In genomic region chr12:120437735-120438494, GRCh38 we compare ENCODE assay signal across 8 cellular contexts. TPM values are rescaled to one million over a fixed set of nuclear protein-coding genes. Genes with fewer than 3 reads are reported as not detected.
DNase-seq lines count a peak whose midpoint lies in the region; FAIRE-seq and TF ChIP-seq lines count a peak whose summit lies in the region.

Gene COX6A1 (plus strand): TSS chr12:120438113. CDS start chr12:120438127, 14 bp downstream.

- H2BK15ac ChIP-seq in H9 (ENCODE audit: low read depth, low read length), result no peak within 1 kb of the TSS

- peak within 1 kb of the TSS; percentile 60 for H2AFZ ChIP-seq in H9 (ENCODE audit: low read length)
- peak within 1 kb of the TSS; percentile 99 for H2AFZ ChIP-seq in neural cell (ENCODE audit: low read depth, low read length)

- peak within 1 kb of the TSS; percentile 95 to 99 (median 97) for H3K27ac Mint-ChIP-seq in H9

- H3K4me1 Mint-ChIP-seq in H9, result peaks cover 11 to 14% of the 10 kb centered on the region in 2 experiments

- no peak within 1 kb of the TSS for H2BK5ac ChIP-seq in H9 (ENCODE audit: insufficient read length, low read length)

- H3T11ph ChIP-seq in H9 (ENCODE audit: low read length), result no peak within 1 kb of the TSS

- H4K20me1 ChIP-seq in H9 (ENCODE audit: control insufficient read depth, insufficient read depth, insufficient read length), result no peaks in the 10 kb centered on the region
- H4K20me1 ChIP-seq in neural cell (ENCODE audit: insufficient read depth), result no peaks in the 10 kb centered on the region

- peak within 1 kb of the TSS; percentile 94 to 99 for H3K4me3 Mint-ChIP-seq in H9

- H3K4ac ChIP-seq in H9 (ENCODE audit: low read depth, low read length), result no peak within 1 kb of the TSS

- H2BK120ac ChIP-seq in H9 (ENCODE audit: low read depth, low read length, poor library complexity, severe bottlenecking), result no peak within 1 kb of the TSS

- H3K79me2 ChIP-seq in H9 (ENCODE audit: insufficient read depth, low read length), result peaks cover 5% of the 10 kb centered on the region; the same call in 1 of the 2 replicates
- H3K79me2 ChIP-seq in neural cell (replicated peaks; ENCODE audit: insufficient read depth, low read length), result peaks cover 21% of the 10 kb centered on the region

- no peaks in the 10 kb centered on the region for H3K9me3 Mint-ChIP-seq in H9

- no peaks in the 10 kb centered on the region for H3K27me3 ChIP-seq in H9 (ENCODE audit: insufficient read depth, low read length)
- no peaks in the 10 kb centered on the region for H3K27me3 ChIP-seq in MG63
- no peaks in the 10 kb centered on the region for H3K27me3 ChIP-seq in neural cell (ENCODE audit: insufficient read depth, low read depth, low read length)
- peaks cover 0 to 8% (median 0%) of the 10 kb centered on the region in 3 donors for H3K27me3 ChIP-seq in stomach

- peak within 1 kb of the TSS; percentile 81 for H3K4me3 ChIP-seq in MG63
- H3K4me3 ChIP-seq in neural cell (ENCODE audit: low read length), result peak within 1 kb of the TSS; percentile 82
- peak within 1 kb of the TSS; percentile 72 to 98 (median 86) for H3K4me3 ChIP-seq in stomach

- H3F3A ChIP-seq in neural cell (ENCODE audit: insufficient read depth, low read length, poor library complexity, severe bottlenecking), result no peaks in the 10 kb centered on the region

- no peaks in the 10 kb centered on the region for H3K4me1 ChIP-seq in H9 (ENCODE audit: insufficient read depth, low read length)
- peaks cover 14 to 32% (median 22%) of the 10 kb centered on the region in 4 donors for H3K4me1 ChIP-seq in stomach

- H4K5ac ChIP-seq in H9 (ENCODE audit: insufficient read length, low read depth, low read length), result no peak within 1 kb of the TSS

- FAIRE-seq in G401.6 (lab: Jason Lieb, UNC), result peak; percentile 96

- no peaks in the 10 kb centered on the region for H3K23me2 ChIP-seq in H9 (ENCODE audit: insufficient read length, low read depth, low read length, poor library complexity, severe bottlenecking)

- no peak within 1 kb of the TSS for H3K18ac ChIP-seq in H9 (ENCODE audit: insufficient read length, low read depth, low read length)

- H3K9me2 ChIP-seq in neural cell (ENCODE audit: insufficient read depth, low read length), result no peaks in the 10 kb centered on the region

- H3K79me1 ChIP-seq in H9 (ENCODE audit: insufficient read depth, low read depth, low read length, poor library complexity, severe bottlenecking), result peaks cover 3% of the 10 kb centered on the region

- no CpG with 5 or more reads among the region's 59 CpGs for WGBS in H9 (ENCODE audit: extremely low coverage, insufficient read length, low lambda C conversion rate)
- WGBS in stomach, 5 donors, result 0 to 1% (median 1%) methylated on average over 42 to 59 of the region's 59 CpGs

- TF ChIP-seq CTCF in H9 (conservative IDR thresholded peaks at IDR 0.05) (no peak), neural cell (IDR thresholded peaks at IDR 0.05; ENCODE audit: poor library complexity, severe bottlenecking) (peak; percentile 91), stomach (IDR thresholded peaks at IDR 0.05) (peak in 1 of 7 experiments; percentile 41)

- H4K91ac ChIP-seq in H9 (ENCODE audit: insufficient read length, low read depth, low read length), result no peak within 1 kb of the TSS

- TF ChIP-seq EP300 in neural cell (conservative IDR thresholded peaks at IDR 0.05; ENCODE audit: poor library complexity, severe bottlenecking), result no peak
- no peak for TF ChIP-seq EP300 in stomach (IDR thresholded peaks at IDR 0.05)

- peak; percentile 100 for DNase-seq in H9
- peak; percentile 97 for DNase-seq in MG63
- peak; percentile 100 for DNase-seq in SHP77 treated with DMSO at 0.1 percent for 48 hours (lab: John Stamatoyannopoulos, UW)
- DNase-seq in activated effector memory CD4-positive, alpha-beta T cell treated with anti-CD3 and anti-CD28 coated beads, Interleukin-2, amount 50 U/mL, for 16 hours, result peak; percentile 99
- DNase-seq in fibroblast of the conjunctiva (ENCODE audit: low read depth), result peak; percentile 94
- peak; percentile 97 for DNase-seq in stomach

- intact Hi-C loops in stomach (cut with DNase I; ENCODE audit: low total_unique reads), result no loop called here

- H3K4me2 ChIP-seq in H9 (ENCODE audit: insufficient read depth, insufficient read length, low read length) (peak within 1 kb of the TSS; percentile 100), neural cell (ENCODE audit: low read length) (peak within 1 kb of the TSS; percentile 100)

- H3K36me3 Mint-ChIP-seq in H9 (ENCODE audit: insufficient read depth in 1 of 3, low read depth in 3 of 3), result peaks cover 14 to 32% (median 23%) of the 10 kb centered on the region in 3 experiments; a peak in 6 of 7 replicates

- H3K9me3 ChIP-seq in H9 (ENCODE audit: control insufficient read depth, low read depth, low read length), result no peaks in the 10 kb centered on the region
- no peaks in the 10 kb centered on the region for H3K9me3 ChIP-seq in MG63
- no peaks in the 10 kb centered on the region for H3K9me3 ChIP-seq in neural cell (ENCODE audit: low read length)
- no peaks in the 10 kb centered on the region for H3K9me3 ChIP-seq in stomach

- no peak within 1 kb of the TSS for H2BK12ac ChIP-seq in H9 (ENCODE audit: insufficient read length, low read depth, low read length)

- peak within 1 kb of the TSS; percentile 69 for H3K9ac ChIP-seq in H9 (ENCODE audit: extremely low read depth, insufficient read length, low read length)
- H3K9ac ChIP-seq in neural cell (ENCODE audit: low read length), result peak within 1 kb of the TSS; percentile 85

- no peak within 1 kb of the TSS for H4K8ac ChIP-seq in H9 (replicated peaks; ENCODE audit: insufficient read length, low read depth, low read length)

- 0 out of 2 replicates have a peak, but pooled peaks cover 2% of the 10 kb centered on the region for H3K27me3 Mint-ChIP-seq in H9 (ENCODE audit: low read depth)

- no peak within 1 kb of the TSS for H3K23ac ChIP-seq in H9 (ENCODE audit: insufficient read length, low read depth, low read length)

- H3K56ac ChIP-seq in H9 (ENCODE audit: insufficient read length, low read depth, low read length), result no peak within 1 kb of the TSS

- peak within 1 kb of the TSS; percentile 41; the same call in 1 of the 2 replicates for H3K14ac ChIP-seq in H9 (ENCODE audit: insufficient read depth, low read length)

- no peak within 1 kb of the TSS for H2AK5ac ChIP-seq in H9 (ENCODE audit: insufficient read length, low read length)

- peaks cover 23% of the 10 kb centered on the region for H3K36me3 ChIP-seq in MG63
- no peaks in the 10 kb centered on the region for H3K36me3 ChIP-seq in neural cell (ENCODE audit: insufficient read depth, low read length)
- peaks cover 14 to 33% (median 28%) of the 10 kb centered on the region in 4 donors for H3K36me3 ChIP-seq in stomach

- peak in 1 of 4 donors; percentile 33 for TF ChIP-seq POLR2A in stomach (IDR thresholded peaks at IDR 0.05)

- H2BK20ac ChIP-seq in H9 (ENCODE audit: low read depth, low read length, poor library complexity, severe bottlenecking), result no peak within 1 kb of the TSS

- H3K27ac ChIP-seq in H9 (ENCODE audit: insufficient read length, low read depth, low read length), result no peak within 1 kb of the TSS
- H3K27ac ChIP-seq in neural cell (ENCODE audit: low read length), result peak within 1 kb of the TSS; percentile 87
- peak within 1 kb of the TSS; percentile 83 to 92 (median 88) for H3K27ac ChIP-seq in stomach

- TF ChIP-seq RAD21 in neural cell (conservative IDR thresholded peaks at IDR 0.05), result peak; percentile 36

TF ChIP-seq in neural cell, 6 proteins besides CTCF, POLR2A, EP300 and RAD21:
- TF ChIP-seq TAF1 (IDR thresholded peaks at IDR 0.05; ENCODE audit: low read depth), result peak; percentile 84
- peak; percentile 80 for TF ChIP-seq MXI1 (conservative IDR thresholded peaks at IDR 0.05; ENCODE audit: poor library complexity, severe bottlenecking)
- peak; percentile 90 for TF ChIP-seq POLR2AphosphoS5 (IDR thresholded peaks at IDR 0.05)
- peak; percentile 60 for TF ChIP-seq SMC3 (conservative IDR thresholded peaks at IDR 0.05; ENCODE audit: poor library complexity)
- TF ChIP-seq, protein P1, sequence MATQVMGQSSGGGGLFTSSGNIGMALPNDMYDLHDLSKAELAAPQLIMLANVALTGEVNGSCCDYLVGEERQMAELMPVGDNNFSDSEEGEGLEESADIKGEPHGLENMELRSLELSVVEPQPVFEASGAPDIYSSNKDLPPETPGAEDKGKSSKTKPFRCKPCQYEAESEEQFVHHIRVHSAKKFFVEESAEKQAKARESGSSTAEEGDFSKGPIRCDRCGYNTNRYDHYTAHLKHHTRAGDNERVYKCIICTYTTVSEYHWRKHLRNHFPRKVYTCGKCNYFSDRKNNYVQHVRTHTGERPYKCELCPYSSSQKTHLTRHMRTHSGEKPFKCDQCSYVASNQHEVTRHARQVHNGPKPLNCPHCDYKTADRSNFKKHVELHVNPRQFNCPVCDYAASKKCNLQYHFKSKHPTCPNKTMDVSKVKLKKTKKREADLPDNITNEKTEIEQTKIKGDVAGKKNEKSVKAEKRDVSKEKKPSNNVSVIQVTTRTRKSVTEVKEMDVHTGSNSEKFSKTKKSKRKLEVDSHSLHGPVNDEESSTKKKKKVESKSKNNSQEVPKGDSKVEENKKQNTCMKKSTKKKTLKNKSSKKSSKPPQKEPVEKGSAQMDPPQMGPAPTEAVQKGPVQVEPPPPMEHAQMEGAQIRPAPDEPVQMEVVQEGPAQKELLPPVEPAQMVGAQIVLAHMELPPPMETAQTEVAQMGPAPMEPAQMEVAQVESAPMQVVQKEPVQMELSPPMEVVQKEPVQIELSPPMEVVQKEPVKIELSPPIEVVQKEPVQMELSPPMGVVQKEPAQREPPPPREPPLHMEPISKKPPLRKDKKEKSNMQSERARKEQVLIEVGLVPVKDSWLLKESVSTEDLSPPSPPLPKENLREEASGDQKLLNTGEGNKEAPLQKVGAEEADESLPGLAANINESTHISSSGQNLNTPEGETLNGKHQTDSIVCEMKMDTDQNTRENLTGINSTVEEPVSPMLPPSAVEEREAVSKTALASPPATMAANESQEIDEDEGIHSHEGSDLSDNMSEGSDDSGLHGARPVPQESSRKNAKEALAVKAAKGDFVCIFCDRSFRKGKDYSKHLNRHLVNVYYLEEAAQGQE (IDR thresholded peaks at IDR 0.05; ENCODE audit: borderline replicate concordance), result peak; percentile 88
- no peak for TF ChIP-seq EZH2 (IDR thresholded peaks at IDR 0.05; ENCODE audit: borderline replicate concordance, insufficient read depth, low read length, poor library complexity, severe bottlenecking)
TF ChIP-seq in neural cell: peak in this region for 5.

RNA-seq across cellular contexts. Expression of gene COX6A1, which starts in this region (rescaled TPM):
- total RNA-seq in H9 (2021) (415 and 425 TPM in 2 replicates), stomach (1,000 to 10,000 TPM in 1 of 5 donors, 100 to 1,000 TPM in 3, 10 to 100 TPM in 1; 86.4 to 1,200 (median 463) TPM)
- 359 and 816 TPM in 2 replicates for total RNA-seq in MG63 (2014; rRNA removed; shearing (Covaris generic); ENCODE audit: low replicate concordance)
- polyA plus RNA-seq in neural cell (1,801 and 2,017 TPM in 2 replicates), stomach (1,000 to 10,000 TPM in 1 of 3 donors, 100 to 1,000 TPM in 2; 475 to 1,009 (median 901) TPM)
- 363 and 381 TPM in 2 replicates for polyA minus RNA-seq in neural cell
